24 cellular contexts compared by ENCODE assay signal in the genomic region with DNA sequence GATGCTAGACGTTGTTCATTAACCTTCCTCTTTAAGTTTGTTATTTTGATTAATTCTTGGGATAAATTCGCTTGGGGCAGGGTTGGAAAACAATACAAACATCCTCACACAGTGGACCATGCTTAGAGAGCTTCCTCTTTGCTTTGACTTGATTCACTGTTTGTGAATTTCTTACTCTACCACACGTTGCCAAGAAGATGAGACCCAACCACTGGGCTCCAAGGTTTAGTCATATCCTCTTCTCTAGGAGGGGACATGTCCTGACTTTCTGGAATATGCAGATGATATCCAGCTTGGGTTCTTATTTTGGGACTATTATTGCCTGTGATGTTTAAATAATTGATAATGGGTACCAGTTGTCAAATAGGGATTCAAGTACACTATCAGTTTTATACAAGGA.
"Had no signal": no experiment of that assay in that cellular context is flagged by ENCODE, and none has a peak within 500 bp of the region (broad histone marks: within the 10 kb centered on the region; RNA-seq: fewer than 3 reads in every experiment).

No MANE protein-coding gene starts in this region.

- H3K9me3 ChIP-seq: neutrophil, pancreas, psoas muscle, thyroid gland, upper lobe of right lung had no signal

- H3K27ac Mint-ChIP-seq: activated naive CD4-positive, alpha-beta T cell treated with anti-CD3 and anti-CD28 coated beads, Interleukin-2, amount 50 U/mL, for 72 hours; activated T-helper 17 cell treated with anti-CD3 and anti-CD28 coated beads, Interleukin-2, amount 50 U/mL, for 72 hours; brain; dendritic cell treated with granulocyte-macrophage colony-stimulating factor and Interleukin-4, amounts not matched to agents 40 ng/mL and 50 ng/mL, for 4 days; memory B cell; natural killer cell treated with Interleukin-12 subunit alpha and Interleukin-12 subunit beta and Interleukin-15 and Interleukin-18, amount 100 ng/mL, for 72 hours; T-helper 2 cell treated with Interferon-gamma antibody and Interleukin-4, amounts not matched to agents 5 μg/mL and 100 μg/mL, for 36 hours had no signal

- H3K4me1 Mint-ChIP-seq: activated T-helper 17 cell treated with anti-CD3 and anti-CD28 coated beads, Interleukin-2, amount 50 U/mL, for 72 hours; memory B cell had no signal

- H3K4me3 Mint-ChIP-seq: activated T-helper 17 cell treated with anti-CD3 and anti-CD28 coated beads, Interleukin-2, amount 50 U/mL, for 72 hours; brain; dendritic cell treated with granulocyte-macrophage colony-stimulating factor and Interleukin-4, amounts not matched to agents 40 ng/mL and 50 ng/mL, for 4 days; memory B cell; natural killer cell treated with Interleukin-12 subunit alpha and Interleukin-12 subunit beta and Interleukin-15 and Interleukin-18, amount 100 ng/mL, for 72 hours; T-helper 2 cell treated with Interferon-gamma antibody and Interleukin-4, amounts not matched to agents 5 μg/mL and 100 μg/mL, for 36 hours had no signal

- H3K27me3 ChIP-seq: neutrophil, pancreas, right atrium auricular region, thyroid gland, upper lobe of right lung had no signal

- H3K27ac ChIP-seq: neutrophil, pancreas, psoas muscle, right atrium auricular region, thyroid gland, upper lobe of right lung had no signal

- H3K9me3 Mint-ChIP-seq: activated naive CD4-positive, alpha-beta T cell treated with anti-CD3 and anti-CD28 coated beads, Interleukin-2, amount 50 U/mL, for 72 hours; natural killer cell treated with Interleukin-12 subunit alpha and Interleukin-12 subunit beta and Interleukin-15 and Interleukin-18, amount 100 ng/mL, for 72 hours; T-helper 2 cell treated with Interferon-gamma antibody and Interleukin-4, amounts not matched to agents 5 μg/mL and 100 μg/mL, for 36 hours had no signal

- H3K36me3 Mint-ChIP-seq: activated naive CD4-positive, alpha-beta T cell treated with anti-CD3 and anti-CD28 coated beads, Interleukin-2, amount 50 U/mL, for 72 hours; brain; memory B cell; natural killer cell treated with Interleukin-12 subunit alpha and Interleukin-12 subunit beta and Interleukin-15 and Interleukin-18, amount 100 ng/mL, for 72 hours had no signal

- DNase-seq: activated T-cell treated with anti-CD3 and anti-CD28 coated beads, Interleukin-2, amount 50 U/mL, for 1 hour; aorta; caudate nucleus; effector CD4-positive, alpha-beta T cell; erythroblast; glutamatergic neuron; hippocampal formation; left cardiac atrium; pancreas; psoas muscle; stimulated activated CD4-positive, alpha-beta T cell treated with anti-CD3 and anti-CD28 coated beads, Interleukin-12 subunit alpha, Interleukin-12 subunit beta, amount 100 ng/mL, for 4 hours; stimulated activated CD4-positive, alpha-beta T cell treated with anti-CD3 and anti-CD28 coated beads, Interleukin-4, amount 100 ng/mL, for 4 hours; stimulated activated naive CD8-positive, alpha-beta T cell treated with anti-CD3 and anti-CD28 coated beads, Interleukin-15, Interleukin-2, amounts not matched to agents 100 U/mL and 50 U/mL, for 24 hours; thyroid gland; upper lobe of right lung had no signal

- H3K4me1 ChIP-seq: pancreas, psoas muscle, right atrium auricular region, upper lobe of right lung had no signal

- H3K4me3 ChIP-seq: pancreas, psoas muscle, right atrium auricular region, thyroid gland, upper lobe of right lung had no signal

- H3K27me3 Mint-ChIP-seq: brain; dendritic cell treated with granulocyte-macrophage colony-stimulating factor and Interleukin-4, amounts not matched to agents 40 ng/mL and 50 ng/mL, for 4 days; natural killer cell treated with Interleukin-12 subunit alpha and Interleukin-12 subunit beta and Interleukin-15 and Interleukin-18, amount 100 ng/mL, for 72 hours had no signal

- H3K36me3 ChIP-seq: neutrophil, pancreas, right atrium auricular region, thyroid gland, upper lobe of right lung had no signal
